ENCODE assay signal across 8 cellular contexts in genomic region chr11:65887026-65887722, GRCh38. TPM values are rescaled to one million over a fixed set of nuclear protein-coding genes. Genes with fewer than 3 reads are reported as not detected.
DNase-seq lines count a peak whose midpoint lies in the region; ATAC-seq and TF ChIP-seq lines count a peak whose summit lies in the region.

No MANE protein-coding gene starts in this region.

- H3K9me3 ChIP-seq in heart left ventricle (no peaks in the 10 kb centered on the region), liver (ENCODE audit: control insufficient read depth in 4 of 4, low read length in 3 of 4) (no peaks in the 10 kb centered on the region), upper lobe of left lung (no peaks in the 10 kb centered on the region)

- H3K4me1 ChIP-seq in heart left ventricle (peaks cover 10 to 55% (median 37%) of the 10 kb centered on the region in 12 donors), liver (ENCODE audit: control insufficient read depth in 4 of 4, insufficient read depth in 4 of 4, low read length in 3 of 4) (peaks cover 10 to 43% (median 27%) of the 10 kb centered on the region in 4 donors), upper lobe of left lung (peaks cover 35 to 54% (median 45%) of the 10 kb centered on the region in 4 donors)

- no peak for TF ChIP-seq EP300 in upper lobe of left lung (IDR thresholded peaks at IDR 0.05)

- H3K27me3 ChIP-seq in heart left ventricle (no peaks in the 10 kb centered on the region), liver (ENCODE audit: control insufficient read depth in 4 of 4, insufficient read depth in 4 of 4, low read length in 3 of 4) (no peaks in the 10 kb centered on the region), upper lobe of left lung (no peaks in the 10 kb centered on the region)

- no peak overlapping the region for H3K9ac ChIP-seq in liver (ENCODE audit: low read depth in 1 of 2, low read length in 2 of 2)

- H3K4me3 ChIP-seq in heart left ventricle (peak overlapping the region in 11 of 12 donors; percentile 62 to 98 (median 79)), liver (ENCODE audit: low read depth in 1 of 3, low read length in 3 of 3) (peak overlapping the region in 2 of 3 donors; percentile 62 to 93), upper lobe of left lung (peak overlapping the region in 3 of 4 donors; percentile 60 to 86 (median 71))

- WGBS in heart left ventricle, 4 donors: 76% methylated on average over 13 of the region's 13 CpGs
- WGBS in liver: 89% methylated on average over 13 of the region's 13 CpGs
- WGBS in upper lobe of left lung, 2 donors: 82 to 86% methylated on average over 13 of the region's 13 CpGs

- TF ChIP-seq CTCF in heart left ventricle (IDR thresholded peaks at IDR 0.05): no peak
- TF ChIP-seq CTCF in liver (IDR thresholded peaks at IDR 0.05; ENCODE audit: low read depth, low read length, missing input control): no peak
- no peak for TF ChIP-seq CTCF in upper lobe of left lung (IDR thresholded peaks at IDR 0.05)

- TF ChIP-seq POLR2A in heart left ventricle (IDR thresholded peaks at IDR 0.05): no peak
- no peak for TF ChIP-seq POLR2A in upper lobe of left lung (IDR thresholded peaks at IDR 0.05)

- H3K36me3 ChIP-seq in heart left ventricle: peaks cover 0 to 51% (median 43%) of the 10 kb centered on the region in 9 donors
- peaks cover 0 to 12% (median 2%) of the 10 kb centered on the region in 4 donors for H3K36me3 ChIP-seq in liver (ENCODE audit: control insufficient read depth in 4 of 4, insufficient read depth in 3 of 4, low read depth in 1 of 4, low read length in 3 of 4)
- peaks cover 5 to 46% (median 29%) of the 10 kb centered on the region in 4 donors for H3K36me3 ChIP-seq in upper lobe of left lung

- intact Hi-C loops in heart left ventricle (cut with DNase I) (loop anchor here in 5 of 10 donors (2.0 to 10.0 kb wide), 4 partner anchors 68 to 115 kb away; partner anchors contain the start of genes BANF1 (in 2 of the 5), EIF1AD (in 2 of the 5) and SART1 (in 2 of the 5)), Right ventricle myocardium inferior (cut with DNase I) (no loop called here), sciatic nerve (cut with DNase I) (loop anchor here (10.0 kb wide), 1 partner anchor 98 kb away; no protein-coding TSS in a partner anchor)

- DNase-seq in heart left ventricle: peak in 1 of 5 donors; percentile 35
- no peak for DNase-seq in Right ventricle myocardium inferior (ENCODE audit: missing footprints)
- DNase-seq in astrocyte of the hippocampus (ENCODE audit: low read depth, low spot score): peak; percentile 24
- DNase-seq in upper lobe of left lung: no peak
- no peak for DNase-seq in sciatic nerve (ENCODE audit: low spot score)
- DNase-seq in C1 segment of cervical spinal cord (lab: John Stamatoyannopoulos, UW): no peak

- TF ChIP-seq RAD21 in liver (IDR thresholded peaks at IDR 0.05): no peak

- ATAC-seq in heart left ventricle: no peak
- ATAC-seq in Right ventricle myocardium inferior: no peak
- ATAC-seq in upper lobe of left lung (ENCODE audit: low FRiP score in 2 of 2): no peak
- ATAC-seq in sciatic nerve: no peak
- ATAC-seq in HG03039 (IDR thresholded peaks at IDR 0.05; ENCODE audit: unreplicated experiment): no peak

- H3K27ac ChIP-seq in heart left ventricle (peak overlapping the region in 11 of 12 donors; percentile 93 to 100 (median 98)), liver (ENCODE audit: low read depth in 1 of 2, low read length in 2 of 2) (peak overlapping the region in 1 of 2 donors; percentile 89), upper lobe of left lung (peak overlapping the region; percentile 94 to 98 (median 94))

TF ChIP-seq in liver, 16 proteins besides CTCF, POLR2A, EP300 and RAD21:
- no peak for TF ChIP-seq MAX (IDR thresholded peaks at IDR 0.05)
- no peak for TF ChIP-seq FOXA1 (IDR thresholded peaks at IDR 0.05)
- TF ChIP-seq RXRA (IDR thresholded peaks at IDR 0.05): no peak
- TF ChIP-seq TAF1 (conservative IDR thresholded peaks at IDR 0.05): no peak
- no peak for TF ChIP-seq JUND (IDR thresholded peaks at IDR 0.05)

RNA-seq across cellular contexts. Expression of gene FIBP, which starts 1.1 kb away (rescaled TPM):
- total RNA-seq in heart left ventricle (10 to 100 TPM; 48.2 to 93.9 (median 57.3) TPM), Right ventricle myocardium inferior (44.7 TPM), liver (10 to 100 TPM; 23.7 to 45.4 TPM), upper lobe of left lung (10 to 100 TPM; 46.8 to 77.7 (median 57.0) TPM), sciatic nerve (37.2 TPM)
- polyA plus RNA-seq in heart left ventricle (10 to 100 TPM; 35.0 to 74.7 TPM), liver (10 to 100 TPM; 27.2 to 30.9 TPM)

RNA-seq across cellular contexts. Expression of gene CCDC85B, which starts 3.3 kb away (rescaled TPM):
- total RNA-seq in heart left ventricle (10 to 100 TPM; 32.3 to 78.1 (median 36.9) TPM), Right ventricle myocardium inferior (29.6 TPM), liver (1 to 10 TPM; 6.8 to 7.0 TPM), upper lobe of left lung (10 to 100 TPM; 19.9 to 69.7 (median 37.2) TPM), sciatic nerve (31.0 TPM)
- polyA plus RNA-seq in heart left ventricle (10 to 100 TPM; 31.3 to 62.1 TPM), liver (10 to 100 TPM in 1 of 2 donors, 1 to 10 TPM in 1; 4.3 to 12.6 TPM)

RNA-seq across cellular contexts. Expression of gene CTSW, which starts 7.5 kb away (rescaled TPM):
- 1 to 10 TPM in 3 of 9 donors, under 1 TPM in 5, not detected in 1; 0.16 to 9.4 (median 0.90) TPM for total RNA-seq in heart left ventricle
- under 1 TPM; 0.17 to 0.53 TPM for polyA plus RNA-seq in heart left ventricle
- 1.1 TPM for total RNA-seq in Right ventricle myocardium inferior
- 1 to 10 TPM; 1.3 to 2.9 TPM for total RNA-seq in liver
- 1 to 10 TPM; 2.0 to 2.2 TPM for polyA plus RNA-seq in liver
- 10 to 100 TPM in 3 of 6 donors, 1 to 10 TPM in 3; 2.1 to 20.7 (median 11.4) TPM for total RNA-seq in upper lobe of left lung
- total RNA-seq in sciatic nerve: 2.5 TPM

RNA-seq across cellular contexts. Expression of gene FOSL1, which starts 13.0 kb away (rescaled TPM):
- total RNA-seq in heart left ventricle (10 to 100 TPM in 1 of 9 donors, 1 to 10 TPM in 6, under 1 TPM in 2; 0.22 to 13.7 (median 1.5) TPM), Right ventricle myocardium inferior (0.27 TPM), liver (under 1 TPM in 1 of 2 donors, not detected in 1; 0.17 TPM), upper lobe of left lung (10 to 100 TPM in 3 of 6 donors, 1 to 10 TPM in 3; 1.8 to 16.9 (median 8.2) TPM), sciatic nerve (5.6 TPM)
- polyA plus RNA-seq in heart left ventricle (10 to 100 TPM in 1 of 2 donors, 1 to 10 TPM in 1; 1.2 to 48.1 TPM), liver (under 1 TPM in 1 of 2 donors, not detected in 1; 0.20 TPM)

RNA-seq across cellular contexts. Expression of gene EFEMP2, which starts 14.6 kb away (rescaled TPM):
- total RNA-seq in heart left ventricle (100 to 1,000 TPM in 3 of 9 donors, 10 to 100 TPM in 6; 67.7 to 123 (median 88.7) TPM), Right ventricle myocardium inferior (83.1 TPM), liver (1 to 10 TPM; 5.0 to 5.2 TPM), upper lobe of left lung (10 to 100 TPM; 28.8 to 79.6 (median 65.3) TPM), sciatic nerve (88.4 TPM)
- polyA plus RNA-seq in heart left ventricle (10 to 100 TPM; 43.6 to 86.6 TPM), liver (10 to 100 TPM in 1 of 2 donors, 1 to 10 TPM in 1; 5.5 to 10.7 TPM)
